Comparison of ENCODE assay signal across 19 cellular contexts in the genomic region with DNA sequence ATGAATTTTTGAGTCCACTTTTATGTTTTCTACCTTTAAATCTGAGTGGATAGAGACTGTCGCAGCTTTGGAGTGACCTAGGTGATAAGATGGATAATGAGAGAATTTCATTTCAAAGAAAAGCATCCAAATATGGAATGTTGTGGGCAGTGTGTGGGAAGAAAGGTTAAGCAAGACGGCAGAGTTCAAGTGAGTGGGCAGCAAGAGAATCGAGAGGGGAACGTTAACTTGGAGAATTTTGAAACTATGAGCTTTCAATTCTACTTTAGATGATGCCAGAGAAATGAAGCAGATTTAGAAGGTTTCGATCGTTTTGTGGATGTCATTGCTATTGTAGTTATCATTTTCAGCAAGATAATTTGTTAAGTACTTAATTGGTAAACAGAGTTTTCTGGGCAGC.
A peak's percentile ranks its signal among the peaks of the same experiment; 100 is the strongest.
DNase-seq lines count a peak whose midpoint lies in the region; ATAC-seq and TF ChIP-seq lines count a peak whose summit lies in the region.
"Had no signal": no experiment of that assay in that cellular context is flagged by ENCODE, and none has a peak within 500 bp of the region (broad histone marks: within the 10 kb centered on the region; RNA-seq: fewer than 3 reads in every experiment).

No MANE protein-coding gene starts in this region.

- H3K36me3 ChIP-seq in ACC112 (ENCODE audit: insufficient read depth, low read length) (no peaks in the 10 kb centered on the region), BE2C (no peaks in the 10 kb centered on the region)
- H3K36me3 ChIP-seq: SJSA1 had no signal

- no peak overlapping the region for H3K4me3 Mint-ChIP-seq in activated T-cell treated with anti-CD3 and anti-CD28 coated beads, Interleukin-2, amount 50 U/mL, for 4 hours

- H3K4me1 ChIP-seq in ACC112 (ENCODE audit: control insufficient read depth, insufficient read depth, low read length, unreplicated experiment) (peaks cover 5% of the 10 kb centered on the region), BE2C (no peaks in the 10 kb centered on the region)
- H3K4me1 ChIP-seq: Caco-2, SJSA1 had no signal

- H3K9me3 Mint-ChIP-seq in activated T-cell treated with anti-CD3 and anti-CD28 coated beads, Interleukin-2, amount 50 U/mL, for 4 hours: no peaks in the 10 kb centered on the region

- H3K27ac ChIP-seq in ACC112 (ENCODE audit: low read depth, low read length): no peak overlapping the region
- H3K27ac ChIP-seq: SJSA1 had no signal

- TF ChIP-seq CTCF in choroid plexus epithelial cell (conservative IDR thresholded peaks at IDR 0.05; ENCODE audit: low read depth, low read length) (no peak), BE2C (IDR thresholded peaks at IDR 0.05; ENCODE audit: low read depth, low read length) (no peak)

- H3K4me1 Mint-ChIP-seq in activated T-cell treated with anti-CD3 and anti-CD28 coated beads, Interleukin-2, amount 50 U/mL, for 4 hours (ENCODE audit: low read depth): no peaks in the 10 kb centered on the region

- no peaks in the 10 kb centered on the region for H3K79me2 ChIP-seq in ACC112 (ENCODE audit: control insufficient read depth, insufficient read depth, low read length, unreplicated experiment)

- no peaks in the 10 kb centered on the region for H3K9me3 ChIP-seq in BE2C
- H3K9me3 ChIP-seq: Caco-2, SJSA1 had no signal

- DNase-seq in SW480 (ENCODE audit: low spot score): peak; percentile 12
- DNase-seq in choroid plexus epithelial cell (ENCODE audit: low read depth): peak; percentile 70
- peak; percentile 30 for DNase-seq in non-pigmented ciliary epithelial cell (ENCODE audit: low read depth)
- no peak for DNase-seq in activated T-cell treated with anti-CD3 and anti-CD28 coated beads, Interleukin-2, amount 50 U/mL, for 4 hours
- DNase-seq in activated CD4-positive, alpha-beta T cell treated with anti-CD3 and anti-CD28 coated beads for 1 hour: no peak
- no peak for DNase-seq in amygdala (lab: John Stamatoyannopoulos, UW)
- no peak for DNase-seq in BE2C
- DNase-seq: 8988T, Caco-2, DMS53, GDM1, Kasumi-1, NCI-H1417 treated with DMSO at 0.1 percent for 48 hours, NCI-H2029 treated with DMSO at 0.1 percent for 48 hours, NCI-H524 treated with DMSO at 0.1 percent for 48 hours, OCI-M1 had no signal

- H3K4me3 ChIP-seq in ACC112 (ENCODE audit: low read depth, low read length): peak overlapping the region; percentile 63
- H3K4me3 ChIP-seq in choroid plexus epithelial cell (ENCODE audit: low read depth, low read length): peak overlapping the region; percentile 24
- H3K4me3 ChIP-seq in BE2C (ENCODE audit: low read depth, low read length): no peak overlapping the region
- H3K4me3 ChIP-seq: SJSA1 had no signal

- peaks cover 2% of the 10 kb centered on the region for H3K27me3 Mint-ChIP-seq in activated T-cell treated with anti-CD3 and anti-CD28 coated beads, Interleukin-2, amount 50 U/mL, for 4 hours (ENCODE audit: low read depth)

- ATAC-seq in activated T-cell treated with anti-CD3 and anti-CD28 coated beads, Interleukin-2, amount 50 U/mL, for 4 hours: no peak
- ATAC-seq: HepG2 had no signal

- peak overlapping the region; percentile 67 for H2AFZ ChIP-seq in ACC112 (ENCODE audit: low read length, unreplicated experiment)

- H3K36me3 Mint-ChIP-seq in activated T-cell treated with anti-CD3 and anti-CD28 coated beads, Interleukin-2, amount 50 U/mL, for 4 hours (ENCODE audit: insufficient read depth): no peaks in the 10 kb centered on the region

- H3K27me3 ChIP-seq in ACC112 (ENCODE audit: insufficient read depth, low read length) (no peaks in the 10 kb centered on the region), BE2C (no peaks in the 10 kb centered on the region)

Comparison
In these comparisons a context has a peak if more than half of its experiments do, and no peak if none do; other contexts are left out.
1. DNase-seq: peak in SW480 (single experiment), choroid plexus epithelial cell (single experiment) and non-pigmented ciliary epithelial cell (single experiment); none in activated T-cell treated with anti-CD3 and anti-CD28 coated beads, Interleukin-2, amount 50 U/mL, for 4 hours (single experiment), activated CD4-positive, alpha-beta T cell treated with anti-CD3 and anti-CD28 coated beads for 1 hour (single experiment), amygdala (0 of 56) and BE2C (single experiment).